ENCODE assay signal across 8 cellular contexts in genomic region chr20:16518068-16518783, GRCh38. TPM values are rescaled to one million over a fixed set of nuclear protein-coding genes. Genes with fewer than 3 reads are reported as not detected.
DNase-seq lines count a peak whose midpoint lies in the region; ATAC-seq and TF ChIP-seq lines count a peak whose summit lies in the region.

No MANE protein-coding gene starts in this region.

- no peak overlapping the region for H3K27ac ChIP-seq in SU-DHL-6 (ENCODE audit: low read depth, low read length)

- no peak overlapping the region for H2AFZ ChIP-seq in SU-DHL-6 (ENCODE audit: low read depth, low read length, severe bottlenecking)

- no peaks in the 10 kb centered on the region for H3K27me3 ChIP-seq in SU-DHL-6 (ENCODE audit: low read length)

- H3K4me3 Mint-ChIP-seq in effector memory CD8-positive, alpha-beta T cell, result no peak overlapping the region

- H3K36me3 ChIP-seq in SU-DHL-6 (ENCODE audit: low read length), result no peaks in the 10 kb centered on the region

- no peak overlapping the region for H3K4me2 ChIP-seq in SU-DHL-6 (ENCODE audit: low read depth, low read length, poor library complexity, severe bottlenecking)

- DNase-seq in AG08396 (ENCODE audit: low spot score) (peak; percentile 67), GM12864 (ENCODE audit: low read depth) (no peak), NAMALWA (ENCODE audit: low spot score) (peak; percentile 59), fibroblast of villous mesenchyme (ENCODE audit: low read depth) (peak; percentile 56), pons (ENCODE audit: low spot score) (peak; percentile 62), NCI-H187 treated with DMSO at 0.1 percent for 48 hours (lab: John Stamatoyannopoulos, UW) (no peak)
- no peak for DNase-seq in effector memory CD8-positive, alpha-beta T cell

- TF ChIP-seq CTCF in GM12864 (IDR thresholded peaks at IDR 0.05; ENCODE audit: low read depth, low read length, missing control alignments) (peak; percentile 48), SU-DHL-6 (IDR thresholded peaks at IDR 0.05; ENCODE audit: insufficient read depth, low read length, poor library complexity, severe bottlenecking) (peak; percentile 89), fibroblast of villous mesenchyme (IDR thresholded peaks at IDR 0.05; ENCODE audit: insufficient read depth, low read depth, low read length) (peak; percentile 71)

- H3K79me2 ChIP-seq in SU-DHL-6 (ENCODE audit: insufficient read depth, low read length), result no peaks in the 10 kb centered on the region

- no peaks in the 10 kb centered on the region for H3K4me1 Mint-ChIP-seq in effector memory CD8-positive, alpha-beta T cell (ENCODE audit: low read depth in 2 of 2)

- peak overlapping the region in 1 of 2 donors; percentile 57 for H3K27ac Mint-ChIP-seq in effector memory CD8-positive, alpha-beta T cell

- no peak for ATAC-seq in effector memory CD8-positive, alpha-beta T cell (replicated peaks)

- H3K9me3 ChIP-seq in SU-DHL-6 (ENCODE audit: insufficient read depth, low read length), result no peaks in the 10 kb centered on the region

- no peaks in the 10 kb centered on the region for H3K27me3 Mint-ChIP-seq in effector memory CD8-positive, alpha-beta T cell

- no peak overlapping the region for H3K9ac ChIP-seq in SU-DHL-6 (ENCODE audit: low read length)

- H3K4me3 ChIP-seq in GM12864 (ENCODE audit: low read depth, low read length), result no peak overlapping the region
- H3K4me3 ChIP-seq in SU-DHL-6 (ENCODE audit: insufficient read depth, low read length, poor library complexity, severe bottlenecking), result no peak overlapping the region
- no peak overlapping the region for H3K4me3 ChIP-seq in fibroblast of villous mesenchyme (ENCODE audit: low read depth, low read length)

- H3K9me2 ChIP-seq in SU-DHL-6 (replicated peaks; ENCODE audit: insufficient read depth, low read length), result no peaks in the 10 kb centered on the region

- H3K9me3 Mint-ChIP-seq in effector memory CD8-positive, alpha-beta T cell, result no peaks in the 10 kb centered on the region

- no peaks in the 10 kb centered on the region for H4K20me1 ChIP-seq in SU-DHL-6 (ENCODE audit: low read depth, low read length)

- peaks cover 6% of the 10 kb centered on the region for H3K36me3 Mint-ChIP-seq in effector memory CD8-positive, alpha-beta T cell (ENCODE audit: insufficient read depth)

- H3F3A ChIP-seq in SU-DHL-6 (ENCODE audit: insufficient read depth), result no peaks in the 10 kb centered on the region

RNA-seq across cellular contexts. Expression of gene KIF16B, which starts 55.0 kb away (rescaled TPM):
- total RNA-seq in fibroblast of villous mesenchyme, result 11.0 and 13.4 TPM in 2 replicates

Comparison
In these comparisons a context has a peak if more than half of its experiments do, and no peak if none do; other contexts are left out.
1. DNase-seq: peak in AG08396 (single experiment), NAMALWA (single experiment), fibroblast of villous mesenchyme (single experiment) and pons (single experiment); none in GM12864 (single experiment), effector memory CD8-positive, alpha-beta T cell (0 of 3) and NCI-H187 treated with DMSO at 0.1 percent for 48 hours (single experiment).
2. Peak in every context shown above with its lines, with median percentiles within 50 percentile points of each other: CTCF ChIP-seq.